30 cellular contexts compared by ENCODE assay signal in the genomic region with DNA sequence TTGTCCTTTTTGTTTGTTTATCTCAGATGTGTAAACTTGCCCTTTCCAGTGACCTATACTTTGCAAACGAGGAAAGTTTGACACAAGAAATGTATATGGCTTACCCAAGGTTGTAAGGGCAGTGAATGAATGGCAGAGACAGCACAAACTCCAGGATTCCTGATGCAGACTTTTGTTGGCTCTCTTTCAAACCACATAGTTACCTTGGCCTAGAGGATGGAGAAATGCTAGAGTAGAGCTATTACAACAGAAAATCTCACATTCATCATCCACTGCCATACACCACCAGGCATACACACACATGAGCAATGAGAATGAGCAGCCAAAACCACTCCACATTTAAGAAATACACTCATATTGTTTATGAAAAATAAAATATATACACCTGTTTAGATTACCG.
"Had no signal": no experiment of that assay in that cellular context is flagged by ENCODE, and none has a peak within 500 bp of the region (broad histone marks: within the 10 kb centered on the region; RNA-seq: fewer than 3 reads in every experiment).

No MANE protein-coding gene starts in this region.

- ATAC-seq: activated CD4-positive, alpha-beta T cell treated with anti-CD3 and anti-CD28 coated beads for 36 hours; activated T-helper 17 cell treated with anti-CD3 and anti-CD28 coated beads, Interleukin-2, amount 50 U/mL, for 72 hours; Panc1 had no signal

- H3K4me3 ChIP-seq: breast epithelium, MG63, SJCRH30 had no signal

- H3K27me3 ChIP-seq: breast epithelium, MG63, SJCRH30 had no signal

- H3K9me3 ChIP-seq: breast epithelium, MG63, SJCRH30, SK-N-SH had no signal

- H3K27ac ChIP-seq: breast epithelium, RWPE1, SJCRH30, VCaP had no signal

- H3K36me3 ChIP-seq: breast epithelium, MG63, SJCRH30 had no signal

- DNase-seq: activated CD4-positive, alpha-beta memory T cell treated with anti-CD3 and anti-CD28 coated beads, Interleukin-2, amount 10 ng/mL, durations not matched to agents 7 days and 5 days; activated CD4-positive, alpha-beta T cell treated with anti-CD3 and anti-CD28 coated beads for 36 hours; activated CD4-positive, alpha-beta T cell treated with anti-CD3 and anti-CD28 coated beads, Interleukin-2, amount 50 U/mL, for 1 hour; activated gamma-delta T cell; activated naive CD4-positive, alpha-beta T cell treated with anti-CD3 and anti-CD28 coated beads for 36 hours; activated T-cell treated with anti-CD3 and anti-CD28 coated beads for 4 hours; activated T-cell treated with anti-CD3 and anti-CD28 coated beads, Interleukin-2, amount 50 U/mL, for 48 hours; central memory CD4-positive, alpha-beta T cell; KG1; MG63; MV-4-11; NCI-H1092 treated with DMSO at 0.1 percent for 48 hours; NCI-H1417 treated with DMSO at 0.1 percent for 48 hours; NCI-H1694; NCI-H2029; NCI-H2107; NCI-H2171 treated with DMSO at 0.1 percent for 48 hours; NCI-H226; NCI-H510A; NCI-H526 treated with DMSO at 0.1 percent for 48 hours; OCI-M1; Right ventricle myocardium superior; SK-N-SH; T-helper 1 cell had no signal
